8 cellular contexts compared by ENCODE assay signal in the genomic region with DNA sequence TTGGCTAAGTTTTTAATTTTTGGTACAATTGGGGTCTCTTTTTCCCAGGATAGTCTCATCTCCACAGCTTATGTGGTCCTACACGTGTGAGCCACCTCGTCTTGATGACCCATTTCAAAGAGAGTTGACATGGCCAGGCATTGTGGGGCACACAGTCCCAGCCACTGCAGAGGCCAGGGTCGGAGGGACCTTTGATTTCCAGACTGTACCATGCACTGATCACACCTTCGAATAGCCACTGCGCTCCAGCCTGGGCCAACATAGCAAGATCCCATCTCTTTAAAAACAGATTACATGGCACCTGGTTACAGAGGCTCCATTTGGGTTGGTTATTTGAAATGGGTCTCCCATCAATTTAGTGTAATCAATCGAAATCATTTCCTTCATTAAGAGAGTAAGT.
"Had no signal": no experiment of that assay in that cellular context is flagged by ENCODE, and none has a peak within 500 bp of the region (broad histone marks: within the 10 kb centered on the region; RNA-seq: fewer than 3 reads in every experiment).

No MANE protein-coding gene starts in this region.

- FAIRE-seq: G401.6, GM12878, GM12891, GM12892, GM18507, GM19239 had no signal

- DNase-seq: GDM1, GF-D8 had no signal

- H3K4me3 ChIP-seq: GM12878 had no signal

- ATAC-seq: GM12878 had no signal
